1 cellular context compared by ENCODE assay signal in the genomic region with DNA sequence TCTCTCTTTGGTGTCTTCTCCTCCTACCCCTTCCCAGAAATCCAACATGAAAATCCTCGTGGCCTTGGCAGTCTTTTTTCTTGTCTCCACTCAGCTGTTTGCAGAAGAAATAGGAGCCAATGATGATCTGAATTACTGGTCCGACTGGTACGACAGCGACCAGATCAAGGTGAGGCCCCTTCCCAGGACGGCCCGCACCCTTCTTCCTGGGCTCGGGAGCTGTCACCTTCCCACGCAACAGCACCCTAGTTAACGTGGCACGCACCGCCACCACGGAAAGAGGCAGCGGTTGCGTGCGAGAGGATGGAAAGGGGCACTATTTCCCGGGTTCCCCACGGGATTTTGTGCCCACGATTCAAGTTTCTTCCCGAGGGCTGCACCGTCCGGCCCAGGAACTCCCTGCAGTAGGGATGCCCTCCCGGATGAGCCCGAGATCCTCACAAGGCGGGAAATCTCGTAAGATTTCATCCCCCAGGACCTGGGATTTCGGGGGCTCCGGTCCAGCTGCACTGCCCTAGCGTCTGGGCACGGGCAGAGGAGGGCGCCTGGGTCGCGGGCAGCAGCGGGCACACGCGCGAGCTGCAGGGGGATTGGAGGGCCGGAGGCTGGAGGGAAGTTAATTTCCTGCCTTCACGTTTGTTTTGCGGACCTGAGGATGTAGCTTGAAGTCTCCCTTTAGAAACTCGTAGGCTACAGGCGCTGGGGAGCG.
TF ChIP-seq lines count a peak whose summit lies in the region.

No MANE protein-coding gene starts in this region.

TF ChIP-seq in SK-N-SH, 30 proteins besides CTCF, POLR2A, EP300 and RAD21:
- no peak for TF ChIP-seq USF1 (IDR thresholded peaks at IDR 0.05; ENCODE audit: borderline replicate concordance, low read depth)
- no peak for TF ChIP-seq SMC3 (IDR thresholded peaks at IDR 0.05; ENCODE audit: low read depth, low read length)
